ENCODE assay signal across 18 cellular contexts in the genomic region with DNA sequence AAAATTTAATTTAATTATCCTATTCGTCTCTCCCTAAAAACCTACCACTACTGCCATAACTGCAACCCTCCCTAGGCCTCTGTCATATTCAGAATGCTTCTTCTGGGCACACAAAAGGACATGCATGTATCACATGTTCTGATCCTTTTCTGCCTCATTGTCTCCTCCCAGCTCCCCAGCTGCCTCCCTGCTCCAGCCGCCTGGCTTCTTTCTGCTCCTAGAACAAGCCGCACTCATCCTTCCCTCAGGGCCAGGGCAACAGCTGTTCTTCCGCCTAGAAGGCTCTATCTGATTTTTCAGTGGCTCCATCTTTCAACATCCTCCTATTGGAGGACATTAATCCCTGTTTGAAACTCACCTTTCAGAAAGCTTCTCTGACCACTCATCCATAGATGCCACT. TPM values are rescaled to one million over a fixed set of nuclear protein-coding genes. Genes with fewer than 3 reads are reported as not detected.
A peak's percentile ranks its signal among the peaks of the same experiment; 100 is the strongest.
DNase-seq lines count a peak whose midpoint lies in the region; ATAC-seq and TF ChIP-seq lines count a peak whose summit lies in the region.
"Had no signal": no experiment of that assay in that cellular context is flagged by ENCODE, and none has a peak within 500 bp of the region (broad histone marks: within the 10 kb centered on the region; RNA-seq: fewer than 3 reads in every experiment).

No MANE protein-coding gene starts in this region.

- H3K27ac ChIP-seq in mesenchymal stem cell (ENCODE audit: low read length, poor library complexity, severe bottlenecking) (no peak overlapping the region), mammary epithelial cell (ENCODE audit: insufficient read depth, low read depth, low read length) (no peak overlapping the region)
- H3K27ac ChIP-seq: A549, RWPE1, SJSA1 had no signal

- H2AK5ac ChIP-seq in mesenchymal stem cell (ENCODE audit: low read length, severe bottlenecking): no peak overlapping the region

- TF ChIP-seq CTCF in BE2C (IDR thresholded peaks at IDR 0.05; ENCODE audit: low read depth, low read length) (no peak), mammary epithelial cell (conservative IDR thresholded peaks at IDR 0.05 in 1 of 2, IDR thresholded peaks at IDR 0.05 in 1 of 2; ENCODE audit: extremely low read depth in 1 of 2, insufficient read depth in 1 of 2, low read depth in 1 of 2, low read length in 2 of 2) (no peak)

- no peak overlapping the region for H3K4me3 Mint-ChIP-seq in stimulated activated memory B cell treated with anti-CD40 and anti-IgM and Interleukin-4, amounts not matched to agents 10 μg/mL and 1 μg/mL and 100 μg/mL, for 72 hours
- H3K4me3 Mint-ChIP-seq: CD4-positive, CD25-positive, alpha-beta regulatory T cell; T-cell had no signal

- no peaks in the 10 kb centered on the region for H3K4me1 Mint-ChIP-seq in stimulated activated memory B cell treated with anti-CD40 and anti-IgM and Interleukin-4, amounts not matched to agents 10 μg/mL and 1 μg/mL and 100 μg/mL, for 72 hours
- H3K4me1 Mint-ChIP-seq: CD4-positive, CD25-positive, alpha-beta regulatory T cell; T-cell had no signal

- peaks cover 13% of the 10 kb centered on the region for H3K36me3 Mint-ChIP-seq in stimulated activated memory B cell treated with anti-CD40 and anti-IgM and Interleukin-4, amounts not matched to agents 10 μg/mL and 1 μg/mL and 100 μg/mL, for 72 hours

- no peak for ATAC-seq in stimulated activated memory B cell treated with anti-CD40 and anti-IgM and Interleukin-4, amounts not matched to agents 10 μg/mL and 1 μg/mL and 100 μg/mL, for 72 hours
- ATAC-seq in GM19351 (IDR thresholded peaks at IDR 0.05; ENCODE audit: unreplicated experiment): no peak
- ATAC-seq: A549, T-cell had no signal

- H3K27me3 ChIP-seq in BE2C (no peaks in the 10 kb centered on the region), mesenchymal stem cell (ENCODE audit: control insufficient read depth in 1 of 2, insufficient read depth in 1 of 2, low read length in 2 of 2) (no peaks in the 10 kb centered on the region), mammary epithelial cell (ENCODE audit: insufficient read depth, low read length) (no peaks in the 10 kb centered on the region)
- H3K27me3 ChIP-seq: SJSA1 had no signal

- no peak overlapping the region for H3K4ac ChIP-seq in mesenchymal stem cell (ENCODE audit: low read depth in 1 of 2, low read length in 2 of 2)

- peaks cover 27% of the 10 kb centered on the region for H3K4me1 ChIP-seq in BE2C
- peaks cover 1% of the 10 kb centered on the region for H3K4me1 ChIP-seq in mesenchymal stem cell (ENCODE audit: control insufficient read depth, insufficient read depth, low read depth, low read length)
- H3K4me1 ChIP-seq in mammary epithelial cell (ENCODE audit: insufficient read depth, low read length): no peaks in the 10 kb centered on the region
- H3K4me1 ChIP-seq: A549, SJSA1 had no signal

- CTCF ChIA-PET in mammary epithelial cell (lab: Charles Lee; ENCODE audit: low non-redundant PET): no interaction called here

- no peaks in the 10 kb centered on the region for H3K27me3 Mint-ChIP-seq in stimulated activated memory B cell treated with anti-CD40 and anti-IgM and Interleukin-4, amounts not matched to agents 10 μg/mL and 1 μg/mL and 100 μg/mL, for 72 hours
- H3K27me3 Mint-ChIP-seq: CD4-positive, CD25-positive, alpha-beta regulatory T cell; T-cell had no signal

- H3K23ac ChIP-seq in mesenchymal stem cell (ENCODE audit: low read length in 2 of 2): no peak overlapping the region

- no peak overlapping the region for H2AFZ ChIP-seq in mesenchymal stem cell (ENCODE audit: low read depth, low read length)
- no peak overlapping the region for H2AFZ ChIP-seq in mammary epithelial cell (ENCODE audit: low read depth, low read length)

- H4K20me1 ChIP-seq in mammary epithelial cell (ENCODE audit: insufficient read depth, low read length): no peaks in the 10 kb centered on the region

- no TSS peak for BruUV-seq in mammary epithelial cell (replicated peaks; lab: Mats Ljungman, UMichigan)

- H3K4me2 ChIP-seq in mesenchymal stem cell (ENCODE audit: low read length, poor library complexity, severe bottlenecking) (no peak overlapping the region), mammary epithelial cell (ENCODE audit: insufficient read depth, low read depth, low read length) (no peak overlapping the region)
- H3K4me2 ChIP-seq: A549 had no signal

- no peak overlapping the region for H3K9ac ChIP-seq in mesenchymal stem cell (ENCODE audit: low read length)
- no peak overlapping the region for H3K9ac ChIP-seq in mammary epithelial cell (ENCODE audit: insufficient read depth, low read length)

- no peak overlapping the region for H3K4me3 ChIP-seq in BE2C (ENCODE audit: low read depth, low read length)
- H3K4me3 ChIP-seq in mesenchymal stem cell (ENCODE audit: insufficient read depth in 1 of 2, low read depth in 1 of 2, low read length in 2 of 2): no peak overlapping the region
- no peak overlapping the region for H3K4me3 ChIP-seq in mammary epithelial cell (replicated peaks in 1 of 3; ENCODE audit: insufficient read depth in 1 of 3, low read depth in 2 of 3, low read length in 3 of 3)
- H3K4me3 ChIP-seq: A549, SJSA1 had no signal

- WGBS in mesenchymal stem cell: 82% methylated on average over 4 of the region's 4 CpGs
- 94% methylated on average over 4 of the region's 4 CpGs for WGBS in mammary epithelial cell (ENCODE audit: low coverage, missing lambda C conversion rate)

- no peak overlapping the region for H2BK15ac ChIP-seq in mesenchymal stem cell (ENCODE audit: low read depth, poor library complexity, severe bottlenecking)

- H4K91ac ChIP-seq in mesenchymal stem cell (ENCODE audit: low read length): no peak overlapping the region

- H2BK12ac ChIP-seq in mesenchymal stem cell (ENCODE audit: low read length in 2 of 2): no peak overlapping the region

- intact Hi-C loops in mammary epithelial cell (cut with micrococcal nuclease): loop anchor here (10.0 kb wide), 1 partner anchor 645 kb away; no protein-coding TSS in a partner anchor

- peak; percentile 87 for DNase-seq in BE2C
- DNase-seq in NCI-H128 (lab: John Stamatoyannopoulos, UW; ENCODE audit: unreplicated experiment): peak; percentile 0
- peak; percentile 66 for DNase-seq in NCI-H82 treated with DMSO at 0.1 percent for 48 hours (lab: John Stamatoyannopoulos, UW; ENCODE audit: unreplicated experiment)
- DNase-seq in mesenchymal stem cell: peak; percentile 43
- no peak for DNase-seq in mammary epithelial cell
- DNase-seq: AML-193; Calu3; CD4-positive, CD25-positive, alpha-beta regulatory T cell; DMS79 treated with DMSO at 0.1 percent for 48 hours; NCI-H1436; NCI-H2107; NCI-H510A; T-cell had no signal

- no peak overlapping the region for H3K18ac ChIP-seq in mesenchymal stem cell (ENCODE audit: low read depth in 1 of 2, low read length in 2 of 2)

- H3K79me1 ChIP-seq in mesenchymal stem cell (replicated peaks; ENCODE audit: low read length, poor library complexity, severe bottlenecking): peaks cover 5% of the 10 kb centered on the region

- H3K9me3 ChIP-seq in BE2C: peaks cover 5% of the 10 kb centered on the region
- H3K9me3 ChIP-seq in mesenchymal stem cell (ENCODE audit: control insufficient read depth, low read length): no peaks in the 10 kb centered on the region
- H3K9me3 ChIP-seq in mammary epithelial cell (replicated peaks; ENCODE audit: insufficient read depth, low read length): no peaks in the 10 kb centered on the region
- H3K9me3 ChIP-seq: A549, SJSA1 had no signal

- dilution Hi-C loops in mammary epithelial cell (cut with HindIII; ENCODE audit: low sequenced_read_pairs): no loop called here

- H4K8ac ChIP-seq in mesenchymal stem cell (ENCODE audit: low read length): no peak overlapping the region

- H3K36me3 ChIP-seq in BE2C: no peaks in the 10 kb centered on the region
- H3K36me3 ChIP-seq in mesenchymal stem cell (ENCODE audit: control insufficient read depth in 1 of 2, insufficient read depth in 2 of 2, low read depth in 1 of 2, low read length in 2 of 2): no peaks in the 10 kb centered on the region
- H3K36me3 ChIP-seq in mammary epithelial cell (ENCODE audit: insufficient read depth, low read length): no peaks in the 10 kb centered on the region
- H3K36me3 ChIP-seq: SJSA1 had no signal

- no peak overlapping the region for H2BK5ac ChIP-seq in mesenchymal stem cell (ENCODE audit: low read depth, low read length, poor library complexity, severe bottlenecking)

- H3K79me2 ChIP-seq in mammary epithelial cell (ENCODE audit: insufficient read depth, low read length): no peaks in the 10 kb centered on the region

- no peaks in the 10 kb centered on the region for H3K9me3 Mint-ChIP-seq in stimulated activated memory B cell treated with anti-CD40 and anti-IgM and Interleukin-4, amounts not matched to agents 10 μg/mL and 1 μg/mL and 100 μg/mL, for 72 hours
- H3K9me3 Mint-ChIP-seq: CD4-positive, CD25-positive, alpha-beta regulatory T cell; T-cell had no signal

- H3K27ac Mint-ChIP-seq in stimulated activated memory B cell treated with anti-CD40 and anti-IgM and Interleukin-4, amounts not matched to agents 10 μg/mL and 1 μg/mL and 100 μg/mL, for 72 hours: no peak overlapping the region
- H3K27ac Mint-ChIP-seq: CD4-positive, CD25-positive, alpha-beta regulatory T cell; T-cell had no signal

- in situ Hi-C loops in mammary epithelial cell (cut with MboI; ENCODE audit: low sequenced_read_pairs in 2 of 2): loop anchor here in 1 of 2 donors (25.0 kb wide), 2 partner anchors 238 to 638 kb away; no protein-coding TSS in a partner anchor

- no peak overlapping the region for H3K14ac ChIP-seq in mesenchymal stem cell (ENCODE audit: low read length in 2 of 2)

- H2BK120ac ChIP-seq in mesenchymal stem cell (ENCODE audit: low read depth, low read length): no peak overlapping the region

RNA-seq across cellular contexts. Expression of gene TMED3, which starts 38.6 kb away (rescaled TPM):
- polyA plus RNA-seq in BE2C (2012; ENCODE audit: insufficient read depth, insufficient read length, low read depth): 181 TPM
- polyA plus RNA-seq in mesenchymal stem cell (2013, experiment 1 of 2): 118 TPM
- 123 TPM for polyA plus RNA-seq in mesenchymal stem cell (2013, experiment 2 of 2)
- total RNA-seq in mammary epithelial cell: 10 to 100 TPM; 91.4 to 99.0 TPM
- polyA plus RNA-seq in mammary epithelial cell: 183 TPM
- polyA minus RNA-seq in mammary epithelial cell: 94.4 TPM
